1 cellular context compared by ENCODE assay signal in genomic region chr2:106337963-106338515, GRCh38.
TF ChIP-seq lines count a peak whose summit lies in the region.

No MANE protein-coding gene starts in this region.

TF ChIP-seq in HepG2, 621 proteins besides CTCF, POLR2A, EP300 and RAD21 (continued from another document):
- TF ChIP-seq, protein P1, sequence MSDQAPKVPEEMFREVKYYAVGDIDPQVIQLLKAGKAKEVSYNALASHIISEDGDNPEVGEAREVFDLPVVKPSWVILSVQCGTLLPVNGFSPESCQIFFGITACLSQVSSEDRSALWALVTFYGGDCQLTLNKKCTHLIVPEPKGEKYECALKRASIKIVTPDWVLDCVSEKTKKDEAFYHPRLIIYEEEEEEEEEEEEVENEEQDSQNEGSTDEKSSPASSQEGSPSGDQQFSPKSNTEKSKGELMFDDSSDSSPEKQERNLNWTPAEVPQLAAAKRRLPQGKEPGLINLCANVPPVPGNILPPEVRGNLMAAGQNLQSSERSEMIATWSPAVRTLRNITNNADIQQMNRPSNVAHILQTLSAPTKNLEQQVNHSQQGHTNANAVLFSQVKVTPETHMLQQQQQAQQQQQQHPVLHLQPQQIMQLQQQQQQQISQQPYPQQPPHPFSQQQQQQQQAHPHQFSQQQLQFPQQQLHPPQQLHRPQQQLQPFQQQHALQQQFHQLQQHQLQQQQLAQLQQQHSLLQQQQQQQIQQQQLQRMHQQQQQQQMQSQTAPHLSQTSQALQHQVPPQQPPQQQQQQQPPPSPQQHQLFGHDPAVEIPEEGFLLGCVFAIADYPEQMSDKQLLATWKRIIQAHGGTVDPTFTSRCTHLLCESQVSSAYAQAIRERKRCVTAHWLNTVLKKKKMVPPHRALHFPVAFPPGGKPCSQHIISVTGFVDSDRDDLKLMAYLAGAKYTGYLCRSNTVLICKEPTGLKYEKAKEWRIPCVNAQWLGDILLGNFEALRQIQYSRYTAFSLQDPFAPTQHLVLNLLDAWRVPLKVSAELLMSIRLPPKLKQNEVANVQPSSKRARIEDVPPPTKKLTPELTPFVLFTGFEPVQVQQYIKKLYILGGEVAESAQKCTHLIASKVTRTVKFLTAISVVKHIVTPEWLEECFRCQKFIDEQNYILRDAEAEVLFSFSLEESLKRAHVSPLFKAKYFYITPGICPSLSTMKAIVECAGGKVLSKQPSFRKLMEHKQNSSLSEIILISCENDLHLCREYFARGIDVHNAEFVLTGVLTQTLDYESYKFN (CRISPR knock-in tag; conservative IDR thresholded peaks at IDR 0.05), result 0 out of 2 replicates have a peak, but pooled peaks have one; percentile 24
- TF ChIP-seq ZNF318 (CRISPR knock-in tag; IDR thresholded peaks at IDR 0.05), result no peak
